19 cellular contexts compared by ENCODE assay signal in the genomic region with DNA sequence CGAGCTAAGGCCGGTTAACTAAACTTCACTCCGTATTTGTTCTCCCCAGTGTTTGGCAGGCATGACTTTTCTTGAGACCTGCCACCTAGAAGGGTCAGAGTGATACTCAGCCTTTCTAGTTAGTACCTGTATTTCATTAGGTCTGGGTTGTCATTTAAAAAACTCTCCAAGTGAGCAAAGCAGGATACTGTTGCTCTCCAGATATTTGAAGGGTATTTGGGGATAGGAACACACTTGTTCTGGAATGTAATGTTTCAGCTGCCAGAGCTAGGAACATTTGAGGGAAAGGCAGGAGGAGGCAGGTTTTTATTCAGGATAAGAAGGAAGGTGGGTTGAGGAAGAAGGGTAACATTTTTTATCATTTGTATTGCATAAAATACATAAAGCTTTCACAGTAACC.
DNase-seq lines count a peak whose midpoint lies in the region; FAIRE-seq and TF ChIP-seq lines count a peak whose summit lies in the region.
"Had no signal": no experiment of that assay in that cellular context is flagged by ENCODE, and none has a peak within 500 bp of the region (broad histone marks: within the 10 kb centered on the region; RNA-seq: fewer than 3 reads in every experiment).

No MANE protein-coding gene starts in this region.

- H3K23ac ChIP-seq in H9 (ENCODE audit: insufficient read length, low read depth, low read length) = no peak overlapping the region

- H3K9ac ChIP-seq in H9 (ENCODE audit: extremely low read depth, insufficient read length, low read length) = no peak overlapping the region
- H3K9ac ChIP-seq in keratinocyte (ENCODE audit: control insufficient read depth, extremely low read depth, insufficient read depth, low read length) = peak overlapping the region; percentile 51
- H3K9ac ChIP-seq: BLaER1 had no signal

- H3K27ac ChIP-seq in H9 (ENCODE audit: insufficient read length, low read depth, low read length) = no peak overlapping the region
- H3K27ac ChIP-seq in keratinocyte (ENCODE audit: control insufficient read depth, insufficient read depth, low read length) = peak overlapping the region; percentile 70
- H3K27ac ChIP-seq in small intestine (ENCODE audit: low read depth in 1 of 2, low read length in 1 of 2) = no peak overlapping the region
- H3K27ac ChIP-seq: BLaER1, HL-60 had no signal

- H3K4me3 Mint-ChIP-seq in H9 (no peak overlapping the region), nephron progenitor cell (no peak overlapping the region)
- H3K4me3 Mint-ChIP-seq: CD14-positive monocyte; CD8-positive, alpha-beta T cell; GM23338; HFFc6 had no signal

- H3K4me2 ChIP-seq in H9 (ENCODE audit: insufficient read depth, insufficient read length, low read length) (no peak overlapping the region), keratinocyte (ENCODE audit: control insufficient read depth, extremely low read depth, insufficient read depth, low read depth, low read length) (peak overlapping the region; percentile 77)
- H3K4me2 ChIP-seq: BLaER1, GM23338 had no signal

- no peak overlapping the region for H4K5ac ChIP-seq in H9 (ENCODE audit: insufficient read length, low read depth, low read length)

- peak overlapping the region; percentile 75 for H2AK5ac ChIP-seq in H9 (ENCODE audit: insufficient read length, low read length)

- H3K36me3 Mint-ChIP-seq in H9 (ENCODE audit: insufficient read depth in 1 of 3, low read depth in 3 of 3) (peaks cover 0 to 8% (median 3%) of the 10 kb centered on the region in 3 experiments; a peak in 4 of 7 replicates), nephron progenitor cell (ENCODE audit: low read depth) (peaks cover 39% of the 10 kb centered on the region)

- no peak overlapping the region for H3T11ph ChIP-seq in H9 (ENCODE audit: low read length)

- FAIRE-seq in bronchial epithelial cell (lab: Jason Lieb, UNC) (no peak), keratinocyte (lab: Jason Lieb, UNC) (peak; percentile 85), small intestine (lab: Jason Lieb, UNC) (no peak), GM12892 (lab: Jason Lieb, UNC) (no peak)
- FAIRE-seq: H54 had no signal

- H3K79me2 ChIP-seq in H9 (ENCODE audit: insufficient read depth, low read length) = no peaks in the 10 kb centered on the region
- peaks cover 5% of the 10 kb centered on the region for H3K79me2 ChIP-seq in keratinocyte (ENCODE audit: control insufficient read depth, insufficient read depth, low read length)

- H3K27ac Mint-ChIP-seq in H9 = no peak overlapping the region
- H3K27ac Mint-ChIP-seq in nephron progenitor cell = peak overlapping the region; percentile 28
- H3K27ac Mint-ChIP-seq: CD8-positive, alpha-beta T cell; GM23338; HFFc6 had no signal

- in situ Hi-C loops in KBM-7 (cut with MboI; ENCODE audit: low pct_unique_long_range_greater_than_20kb, low sequenced_read_pairs) = no loop called here

- H4K20me1 ChIP-seq in H9 (ENCODE audit: control insufficient read depth, insufficient read depth, insufficient read length) (no peaks in the 10 kb centered on the region), keratinocyte (ENCODE audit: control insufficient read depth, extremely low read depth, insufficient read depth, low read length) (no peaks in the 10 kb centered on the region)

- no peak for TF ChIP-seq POLR2A in GM12892 (IDR thresholded peaks at IDR 0.05; ENCODE audit: low read depth, low read length)

- no peak overlapping the region for H2BK15ac ChIP-seq in H9 (ENCODE audit: low read depth, low read length)

- H3K9me3 Mint-ChIP-seq in H9 (no peaks in the 10 kb centered on the region; a peak in 1 of 5 replicates), nephron progenitor cell (peaks cover 6% of the 10 kb centered on the region)
- H3K9me3 Mint-ChIP-seq: CD8-positive, alpha-beta T cell; HFFc6 had no signal

- no peak for TF ChIP-seq CTCF in H9 (conservative IDR thresholded peaks at IDR 0.05)
- no peak for TF ChIP-seq CTCF in bronchial epithelial cell (IDR thresholded peaks at IDR 0.05; ENCODE audit: insufficient read depth, low read length, severe bottlenecking)
- no peak for TF ChIP-seq CTCF in keratinocyte (optimal IDR thresholded peaks at IDR 0.05 in 1 of 3, IDR thresholded peaks at IDR 0.05 in 1 of 3, conservative IDR thresholded peaks at IDR 0.05 in 1 of 3; ENCODE audit: extremely low read depth in 1 of 3, insufficient read depth in 2 of 3, low read length in 3 of 3)
- TF ChIP-seq CTCF in nephron progenitor cell (IDR thresholded peaks at IDR 0.05) = no peak

- H3K4me1 Mint-ChIP-seq in H9 = peaks cover 5 to 7% of the 10 kb centered on the region in 2 experiments; a peak in 3 of 4 replicates
- peaks cover 33% of the 10 kb centered on the region for H3K4me1 Mint-ChIP-seq in nephron progenitor cell

- H3K4me3 ChIP-seq in bronchial epithelial cell (ENCODE audit: low read depth, low read length) (no peak overlapping the region), keratinocyte (ENCODE audit: control insufficient read depth in 2 of 3, extremely low read depth in 1 of 3, insufficient read depth in 2 of 3, low read depth in 1 of 3, low read length in 3 of 3) (peak overlapping the region in 2 of 3 experiments; percentile 11 to 49), small intestine (ENCODE audit: low read depth in 1 of 2, low read length in 2 of 2) (no peak overlapping the region)
- H3K4me3 ChIP-seq: BLaER1, GM23338 had no signal

- no peaks in the 10 kb centered on the region for H3K23me2 ChIP-seq in H9 (ENCODE audit: insufficient read length, low read depth, low read length, poor library complexity, severe bottlenecking)

- no peak overlapping the region for H4K8ac ChIP-seq in H9 (replicated peaks; ENCODE audit: insufficient read length, low read depth, low read length)

- dilution Hi-C loops in keratinocyte (cut with MboI; ENCODE audit: extremely low pct_ligation_motif_present, low sequenced_read_pairs) = loop anchor here (25.0 kb wide), 1 partner anchor 190 kb away; a partner anchor contains a TSS

- no peaks in the 10 kb centered on the region for H3K4me1 ChIP-seq in H9 (ENCODE audit: insufficient read depth, low read length)
- H3K4me1 ChIP-seq in keratinocyte (ENCODE audit: control insufficient read depth, extremely low read depth, insufficient read depth, low read length) = peaks cover 54% of the 10 kb centered on the region
- H3K4me1 ChIP-seq in small intestine (ENCODE audit: control insufficient read depth in 2 of 2, insufficient read depth in 1 of 2, low read depth in 1 of 2, low read length in 1 of 2) = peaks cover 0 to 2% of the 10 kb centered on the region in 2 donors

- H3K36me3 ChIP-seq in bronchial epithelial cell (ENCODE audit: control insufficient read depth, insufficient read depth, low read length) (no peaks in the 10 kb centered on the region), keratinocyte (ENCODE audit: control insufficient read depth in 2 of 2, extremely low read depth in 1 of 2, insufficient read depth in 2 of 2, low read length in 2 of 2) (peaks cover 3 to 6% of the 10 kb centered on the region in 2 experiments), small intestine (ENCODE audit: control insufficient read depth in 2 of 2, insufficient read depth in 2 of 2, low read length in 2 of 2) (peaks cover 0 to 2% of the 10 kb centered on the region in 2 donors)

- DNase-seq in H9 (no peak), bronchial epithelial cell (ENCODE audit: low read depth) (peak; percentile 69), keratinocyte (ENCODE audit: low read depth, low spot score) (no peak), nephron progenitor cell (no peak), small intestine (no peak), GM12892 (ENCODE audit: insufficient read length) (no peak), KBM-7 (no peak), NCI-H187 (lab: John Stamatoyannopoulos, UW) (no peak)
- DNase-seq: 8988T; Calu3; CD8-positive, alpha-beta T cell; GF-D8; HFFc6; IMR-90 had no signal

- H2AFZ ChIP-seq in H9 (ENCODE audit: low read length) (no peak overlapping the region), keratinocyte (ENCODE audit: control insufficient read depth, low read length) (peak overlapping the region; percentile 36)
- H2AFZ ChIP-seq: GM23338 had no signal

- H3K9me3 ChIP-seq in H9 (ENCODE audit: control insufficient read depth, low read depth, low read length) (no peaks in the 10 kb centered on the region), keratinocyte (ENCODE audit: control insufficient read depth, low read depth, low read length) (no peaks in the 10 kb centered on the region), small intestine (ENCODE audit: control insufficient read depth, low read depth) (no peaks in the 10 kb centered on the region)

- no peak overlapping the region for H2BK5ac ChIP-seq in H9 (ENCODE audit: insufficient read length, low read length)

- no peaks in the 10 kb centered on the region for H3K27me3 ChIP-seq in H9 (ENCODE audit: insufficient read depth, low read length)
- H3K27me3 ChIP-seq in bronchial epithelial cell (ENCODE audit: control insufficient read depth, insufficient read depth, low read length) = no peaks in the 10 kb centered on the region
- no peaks in the 10 kb centered on the region for H3K27me3 ChIP-seq in keratinocyte (ENCODE audit: control insufficient read depth, extremely low read depth, insufficient read depth, low read length)
- no peaks in the 10 kb centered on the region for H3K27me3 ChIP-seq in small intestine (ENCODE audit: control insufficient read depth in 2 of 2, insufficient read depth in 2 of 2, low read length in 2 of 2)
- H3K27me3 ChIP-seq: BLaER1 had no signal

- no peak overlapping the region for H2BK20ac ChIP-seq in H9 (ENCODE audit: low read depth, low read length, poor library complexity, severe bottlenecking)

- no peak overlapping the region for H2BK120ac ChIP-seq in H9 (ENCODE audit: low read depth, low read length, poor library complexity, severe bottlenecking)

- no peaks in the 10 kb centered on the region for H3K79me1 ChIP-seq in H9 (ENCODE audit: insufficient read depth, low read depth, low read length, poor library complexity, severe bottlenecking)

- H4K91ac ChIP-seq in H9 (ENCODE audit: insufficient read length, low read depth, low read length) = no peak overlapping the region

- no CpG with 5 or more reads among the region's 3 CpGs for WGBS in H9 (ENCODE audit: extremely low coverage, insufficient read length, low lambda C conversion rate)
- 90 to 99% (median 97%) methylated on average over 3 of the region's 3 CpGs for WGBS in small intestine, 3 donors

- no peak overlapping the region for H3K56ac ChIP-seq in H9 (ENCODE audit: insufficient read length, low read depth, low read length)

- H3K14ac ChIP-seq in H9 (ENCODE audit: insufficient read depth, low read length) = no peak overlapping the region

- H3K4ac ChIP-seq in H9 (ENCODE audit: low read depth, low read length) = no peak overlapping the region

- no peak overlapping the region for H3K18ac ChIP-seq in H9 (ENCODE audit: insufficient read length, low read depth, low read length)

- H3K9me1 ChIP-seq in keratinocyte (ENCODE audit: control insufficient read depth, extremely low read depth, insufficient read depth, low read length) = no peaks in the 10 kb centered on the region

- H3K27me3 Mint-ChIP-seq in H9 (ENCODE audit: low read depth) (no peaks in the 10 kb centered on the region), nephron progenitor cell (ENCODE audit: low read depth, poor library complexity) (no peaks in the 10 kb centered on the region)

- H2BK12ac ChIP-seq in H9 (ENCODE audit: insufficient read length, low read depth, low read length) = no peak overlapping the region

Comparison
In these comparisons a context has a peak if more than half of its experiments do, and no peak if none do; other contexts are left out.
1. H3K4me3 ChIP-seq: peak in keratinocyte (2 of 3); none in bronchial epithelial cell (single experiment) and small intestine (0 of 2).